ENCODE assay signal across 8 cellular contexts in the genomic region with DNA sequence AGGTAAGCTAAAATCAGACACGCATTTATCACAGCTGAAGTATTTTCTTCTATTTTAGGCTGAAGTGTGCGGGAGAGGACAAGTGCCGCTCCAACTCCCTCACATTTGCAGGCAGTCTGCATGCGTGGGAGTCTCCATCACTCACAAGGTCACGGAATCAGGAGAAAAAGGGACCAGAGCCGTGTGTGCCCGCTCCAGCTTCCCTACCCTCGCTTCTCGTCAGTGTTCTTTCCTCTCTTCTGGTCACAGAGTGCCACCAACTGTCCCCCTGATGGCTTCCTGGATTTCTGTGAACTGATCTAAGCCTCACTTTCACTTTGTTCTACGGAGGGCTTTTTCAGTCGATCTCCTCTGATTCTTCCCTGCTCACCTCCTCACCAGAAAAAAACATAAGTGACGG.
DNase-seq lines count a peak whose midpoint lies in the region; ATAC-seq, FAIRE-seq and TF ChIP-seq lines count a peak whose summit lies in the region.

No MANE protein-coding gene starts in this region.

- BruUV-seq in OCI-LY7 (replicated peaks; lab: Mats Ljungman, UMichigan): no TSS peak

- peaks cover 9% of the 10 kb centered on the region for H3K9me3 Mint-ChIP-seq in astrocyte (ENCODE audit: unreplicated experiment)
- peaks cover 3 to 6% of the 10 kb centered on the region in 2 donors for H3K9me3 Mint-ChIP-seq in stimulated activated naive B cell treated with anti-CD40 and anti-IgM and Interleukin-4, amounts not matched to agents 10 μg/mL and 1 μg/mL and 100 μg/mL, for 72 hours

- TF ChIP-seq CTCF in MM.1S (IDR thresholded peaks at IDR 0.05; ENCODE audit: low read length) (peak; percentile 35), astrocyte (IDR thresholded peaks at IDR 0.05; ENCODE audit: insufficient read depth, low read depth, low read length) (no peak), OCI-LY7 (conservative IDR thresholded peaks at IDR 0.05; ENCODE audit: low read length) (no peak)

- H3K27ac Mint-ChIP-seq in astrocyte (ENCODE audit: unreplicated experiment): no peak overlapping the region
- H3K27ac Mint-ChIP-seq in stimulated activated naive B cell treated with anti-CD40 and anti-IgM and Interleukin-4, amounts not matched to agents 10 μg/mL and 1 μg/mL and 100 μg/mL, for 72 hours: no peak overlapping the region

- H3K79me2 ChIP-seq in MM.1S (ENCODE audit: low read length) (no peaks in the 10 kb centered on the region), astrocyte (ENCODE audit: insufficient read depth, low read length) (no peaks in the 10 kb centered on the region), OCI-LY7 (ENCODE audit: insufficient read depth, low read depth, low read length) (no peaks in the 10 kb centered on the region)

- no peaks in the 10 kb centered on the region for H3F3A ChIP-seq in MM.1S (ENCODE audit: insufficient read depth, low read length)

- H3K9me2 ChIP-seq in MM.1S (replicated peaks; ENCODE audit: insufficient read depth, low read length): no peaks in the 10 kb centered on the region
- no peaks in the 10 kb centered on the region for H3K9me2 ChIP-seq in OCI-LY7 (ENCODE audit: insufficient read depth, low read length)

- H3K9ac ChIP-seq in MM.1S (ENCODE audit: low read length) (peak overlapping the region; percentile 21; the same call in 1 of the 2 replicates), astrocyte (ENCODE audit: low read length) (peak overlapping the region; percentile 43)

- no peak for FAIRE-seq in astrocyte (lab: Jason Lieb, UNC)

- CTCF ChIA-PET in OCI-LY7 (lab: Charles Lee; ENCODE audit: unreplicated experiment): interaction anchor here (0.5 kb wide), 1 partner anchor 1132 kb away, joined by 3 read pairs; no protein-coding TSS in a partner anchor

- POLR2A ChIA-PET in OCI-LY7 (lab: Charles Lee): interaction anchor here (0.7 to 1.1 kb wide), 2 partner anchors 8 to 18 kb away, joined by 3 read pairs; no protein-coding TSS in a partner anchor

- H3K36me3 Mint-ChIP-seq in astrocyte (ENCODE audit: low read depth, unreplicated experiment): no peaks in the 10 kb centered on the region
- H3K36me3 Mint-ChIP-seq in stimulated activated naive B cell treated with anti-CD40 and anti-IgM and Interleukin-4, amounts not matched to agents 10 μg/mL and 1 μg/mL and 100 μg/mL, for 72 hours: no peaks in the 10 kb centered on the region

- no peaks in the 10 kb centered on the region for H3K9me3 ChIP-seq in MM.1S (replicated peaks; ENCODE audit: insufficient read depth, low read length)
- H3K9me3 ChIP-seq in astrocyte (ENCODE audit: insufficient read depth, low read depth, low read length): no peaks in the 10 kb centered on the region
- H3K9me3 ChIP-seq in OCI-LY7 (ENCODE audit: low read length): no peaks in the 10 kb centered on the region

- no peaks in the 10 kb centered on the region for H3K4me1 Mint-ChIP-seq in astrocyte (ENCODE audit: low read depth, unreplicated experiment)
- H3K4me1 Mint-ChIP-seq in stimulated activated naive B cell treated with anti-CD40 and anti-IgM and Interleukin-4, amounts not matched to agents 10 μg/mL and 1 μg/mL and 100 μg/mL, for 72 hours: no peaks in the 10 kb centered on the region

- intact Hi-C loops in OCI-LY7 (cut with micrococcal nuclease; ENCODE audit: unreplicated experiment): no loop called here

- H3K4me1 ChIP-seq in MM.1S (ENCODE audit: low read length): no peaks in the 10 kb centered on the region
- H3K4me1 ChIP-seq in astrocyte (ENCODE audit: insufficient read depth, low read length): no peaks in the 10 kb centered on the region
- H3K4me1 ChIP-seq in OCI-LY7 (ENCODE audit: insufficient read depth, low read length, poor library complexity, severe bottlenecking): no peaks in the 10 kb centered on the region

- DNase-seq in GM03348 (ENCODE audit: low spot score): peak; percentile 13
- peak; percentile 56 for DNase-seq in MM.1S
- DNase-seq in astrocyte (ENCODE audit: low read depth): no peak
- no peak for DNase-seq in stimulated activated naive B cell treated with anti-CD40 and anti-IgM and Interleukin-4, amounts not matched to agents 10 μg/mL and 1 μg/mL and 100 μg/mL, for 72 hours
- no peak for DNase-seq in OCI-LY7 (ENCODE audit: low spot score)
- no peak for DNase-seq in iPS-NIHi11 (ENCODE audit: low spot score)
- no peak for DNase-seq in mesenteric fat pad (ENCODE audit: low spot score)

- H3K27ac ChIP-seq in MM.1S (ENCODE audit: low read length) (no peak overlapping the region), astrocyte (ENCODE audit: low read depth, low read length) (no peak overlapping the region), OCI-LY7 (ENCODE audit: low read depth, low read length, poor library complexity, severe bottlenecking) (no peak overlapping the region)

- H2AFZ ChIP-seq in MM.1S (ENCODE audit: low read length): peak overlapping the region; percentile 71
- H2AFZ ChIP-seq in astrocyte (ENCODE audit: low read depth, low read length): peak overlapping the region; percentile 40
- H2AFZ ChIP-seq in OCI-LY7 (ENCODE audit: low read length): no peak overlapping the region

- no peaks in the 10 kb centered on the region for H3K36me3 ChIP-seq in MM.1S (replicated peaks; ENCODE audit: insufficient read depth, low read length)
- H3K36me3 ChIP-seq in astrocyte (ENCODE audit: insufficient read depth, low read length): no peaks in the 10 kb centered on the region
- H3K36me3 ChIP-seq in OCI-LY7 (ENCODE audit: insufficient read depth, low read length): no peaks in the 10 kb centered on the region

- H3K4me3 ChIP-seq in MM.1S (ENCODE audit: low read length) (peak overlapping the region; percentile 58), astrocyte (ENCODE audit: insufficient read depth, low read depth, low read length) (peak overlapping the region; percentile 39), OCI-LY7 (ENCODE audit: low read depth, low read length, poor library complexity, severe bottlenecking) (no peak overlapping the region)

- peak; percentile 77 for ATAC-seq in GM21619 (IDR thresholded peaks at IDR 0.05; ENCODE audit: unreplicated experiment)
- ATAC-seq in stimulated activated naive B cell treated with anti-CD40 and anti-IgM and Interleukin-4, amounts not matched to agents 10 μg/mL and 1 μg/mL and 100 μg/mL, for 72 hours (replicated peaks): peak; percentile 34 to 46

- H4K20me1 ChIP-seq in MM.1S (ENCODE audit: insufficient read depth, low read length): no peaks in the 10 kb centered on the region
- no peaks in the 10 kb centered on the region for H4K20me1 ChIP-seq in astrocyte (ENCODE audit: insufficient read depth, low read length)
- no peaks in the 10 kb centered on the region for H4K20me1 ChIP-seq in OCI-LY7 (ENCODE audit: insufficient read depth, low read length)

- no peaks in the 10 kb centered on the region for H3K27me3 Mint-ChIP-seq in astrocyte (ENCODE audit: low read depth, unreplicated experiment)
- no peaks in the 10 kb centered on the region for H3K27me3 Mint-ChIP-seq in stimulated activated naive B cell treated with anti-CD40 and anti-IgM and Interleukin-4, amounts not matched to agents 10 μg/mL and 1 μg/mL and 100 μg/mL, for 72 hours

- H3K27me3 ChIP-seq in MM.1S (replicated peaks; ENCODE audit: insufficient read depth, low read length): no peaks in the 10 kb centered on the region
- H3K27me3 ChIP-seq in astrocyte (ENCODE audit: insufficient read depth, low read length): no peaks in the 10 kb centered on the region

- H3K4me2 ChIP-seq in MM.1S (ENCODE audit: low read depth, low read length) (peak overlapping the region; percentile 64), astrocyte (ENCODE audit: low read length) (peak overlapping the region; percentile 73), OCI-LY7 (ENCODE audit: low read length) (no peak overlapping the region)

- H3K4me3 Mint-ChIP-seq in astrocyte (ENCODE audit: unreplicated experiment): no peak overlapping the region
- peak overlapping the region; percentile 33 to 69 for H3K4me3 Mint-ChIP-seq in stimulated activated naive B cell treated with anti-CD40 and anti-IgM and Interleukin-4, amounts not matched to agents 10 μg/mL and 1 μg/mL and 100 μg/mL, for 72 hours

Comparison
In these comparisons a context has a peak if more than half of its experiments do, and no peak if none do; other contexts are left out.
1. DNase-seq: peak in GM03348 (single experiment) and MM.1S (single experiment); none in astrocyte (single experiment), stimulated activated naive B cell treated with anti-CD40 and anti-IgM and Interleukin-4, amounts not matched to agents 10 μg/mL and 1 μg/mL and 100 μg/mL, for 72 hours (single experiment), OCI-LY7 (single experiment), iPS-NIHi11 (single experiment) and mesenteric fat pad (single experiment).